21 cellular contexts compared by ENCODE assay signal in the genomic region with DNA sequence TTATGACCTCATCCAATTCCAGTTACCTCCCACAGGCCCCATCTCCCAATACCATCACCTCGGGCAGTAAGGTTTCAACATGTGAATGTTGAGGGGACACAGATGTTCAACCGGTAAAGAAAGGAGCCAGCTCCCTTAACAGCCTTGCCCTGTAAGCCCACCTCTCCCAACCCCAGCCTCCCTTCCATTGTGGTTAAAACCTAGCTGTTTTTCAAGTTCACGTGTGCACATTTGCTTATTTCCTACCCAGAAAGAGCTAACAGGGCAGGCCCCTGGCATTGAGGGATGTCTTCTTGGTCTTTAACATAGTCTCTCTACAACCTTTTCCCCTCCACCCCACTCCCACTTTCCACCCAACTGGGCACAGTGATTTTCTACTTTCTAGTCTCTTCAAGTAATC.
A peak's percentile ranks its signal among the peaks of the same experiment; 100 is the strongest.
DNase-seq lines count a peak whose midpoint lies in the region; ATAC-seq and TF ChIP-seq lines count a peak whose summit lies in the region.
"Had no signal": no experiment of that assay in that cellular context is flagged by ENCODE, and none has a peak within 500 bp of the region (broad histone marks: within the 10 kb centered on the region; RNA-seq: fewer than 3 reads in every experiment).

No MANE protein-coding gene starts in this region.

- H2AFZ ChIP-seq in DND-41 (ENCODE audit: low read depth, low read length), result peak overlapping the region; percentile 53
- H2AFZ ChIP-seq in GM23338, result no peak overlapping the region

- peaks cover 0 to 11% (median 8%) of the 10 kb centered on the region in 4 donors for H3K4me1 Mint-ChIP-seq in CD4-positive, CD25-positive, alpha-beta regulatory T cell
- H3K4me1 Mint-ChIP-seq in GM23338 (no peaks in the 10 kb centered on the region), WTC11 (no peaks in the 10 kb centered on the region)
- H3K4me1 Mint-ChIP-seq in activated T-helper 2 cell treated with anti-CD3 and anti-CD28 coated beads, Interferon-gamma antibody, Interleukin-2, Interleukin-4, amounts not matched to agents 10 μg/mL and 5 μg/mL and 100 μg/mL, durations not matched to agents 14 hours and 24 hours and 36 hours (ENCODE audit: low read depth), result peaks cover 7% of the 10 kb centered on the region

- H3K9me3 ChIP-seq in CD4-positive, CD25-positive, alpha-beta regulatory T cell (ENCODE audit: control insufficient read depth in 2 of 2, low read length in 2 of 2), result peaks cover 12 to 15% of the 10 kb centered on the region in 2 experiments
- H3K9me3 ChIP-seq in DND-41 (ENCODE audit: insufficient read depth, low read length, severe bottlenecking) (peaks cover 17% of the 10 kb centered on the region), KOPT-K1 (ENCODE audit: insufficient read depth, low read length, poor library complexity, severe bottlenecking) (peaks cover 25% of the 10 kb centered on the region), esophagus muscularis mucosa (peaks cover 0 to 19% (median 17%) of the 10 kb centered on the region in 4 donors)
- H3K9me3 ChIP-seq: BE2C had no signal

- POLR2A ChIA-PET in WTC11 (lab: Charles Lee), result no interaction called here

- H3K36me3 ChIP-seq in CD4-positive, CD25-positive, alpha-beta regulatory T cell (ENCODE audit: control insufficient read depth, insufficient read depth, low read length), result no peaks in the 10 kb centered on the region
- no peaks in the 10 kb centered on the region; the same call in 1 of the 2 replicates for H3K36me3 ChIP-seq in DND-41 (ENCODE audit: insufficient read depth, low read length)
- no peaks in the 10 kb centered on the region for H3K36me3 ChIP-seq in KOPT-K1 (ENCODE audit: insufficient read depth, low read length)
- no peaks in the 10 kb centered on the region for H3K36me3 ChIP-seq in esophagus muscularis mucosa
- peaks cover 5% of the 10 kb centered on the region; the same call in 1 of the 2 replicates for H3K36me3 ChIP-seq in GM23338 (ENCODE audit: insufficient read depth)
- H3K36me3 ChIP-seq: BE2C had no signal

- H3K9me3 Mint-ChIP-seq in CD4-positive, CD25-positive, alpha-beta regulatory T cell, result peaks cover 5 to 22% (median 7%) of the 10 kb centered on the region in 7 donors
- H3K9me3 Mint-ChIP-seq in GM23338 (peaks cover 30% of the 10 kb centered on the region), WTC11 (peaks cover 31% of the 10 kb centered on the region)
- H3K9me3 Mint-ChIP-seq in activated T-helper 2 cell treated with anti-CD3 and anti-CD28 coated beads, Interferon-gamma antibody, Interleukin-2, Interleukin-4, amounts not matched to agents 10 μg/mL and 5 μg/mL and 100 μg/mL, durations not matched to agents 14 hours and 24 hours and 36 hours, result peaks cover 16% of the 10 kb centered on the region

- H3K27me3 Mint-ChIP-seq in CD4-positive, CD25-positive, alpha-beta regulatory T cell, result peaks cover 20% of the 10 kb centered on the region
- H3K27me3 Mint-ChIP-seq in GM23338 (ENCODE audit: insufficient read depth, low read depth, poor library complexity) (peaks cover 4% of the 10 kb centered on the region), WTC11 (ENCODE audit: low read depth) (peaks cover 8% of the 10 kb centered on the region)
- H3K27me3 Mint-ChIP-seq in activated T-helper 2 cell treated with anti-CD3 and anti-CD28 coated beads, Interferon-gamma antibody, Interleukin-2, Interleukin-4, amounts not matched to agents 10 μg/mL and 5 μg/mL and 100 μg/mL, durations not matched to agents 14 hours and 24 hours and 36 hours (ENCODE audit: low read depth), result no peaks in the 10 kb centered on the region
- H3K27me3 Mint-ChIP-seq: CD4-positive, alpha-beta memory T cell had no signal

- H3K9me2 ChIP-seq in GM23338 (ENCODE audit: insufficient read depth), result peaks cover 7% of the 10 kb centered on the region; the same call in 1 of the 2 replicates

- peak overlapping the region in 2 of 3 donors; percentile 8 to 60 for H3K27ac Mint-ChIP-seq in CD4-positive, CD25-positive, alpha-beta regulatory T cell
- no peak overlapping the region for H3K27ac Mint-ChIP-seq in GM23338
- no peak overlapping the region for H3K27ac Mint-ChIP-seq in activated T-helper 2 cell treated with anti-CD3 and anti-CD28 coated beads, Interferon-gamma antibody, Interleukin-2, Interleukin-4, amounts not matched to agents 10 μg/mL and 5 μg/mL and 100 μg/mL, durations not matched to agents 14 hours and 24 hours and 36 hours
- no peak overlapping the region for H3K27ac Mint-ChIP-seq in WTC11

- no peak overlapping the region for H3K27ac ChIP-seq in CD4-positive, CD25-positive, alpha-beta regulatory T cell (ENCODE audit: insufficient read depth, low read length, poor library complexity, severe bottlenecking)
- peak overlapping the region; percentile 89 for H3K27ac ChIP-seq in DND-41 (ENCODE audit: low read length)
- H3K27ac ChIP-seq in KOPT-K1 (ENCODE audit: low read depth, low read length, poor library complexity, severe bottlenecking), result peak overlapping the region; percentile 70
- no peak overlapping the region for H3K27ac ChIP-seq in esophagus muscularis mucosa (replicated peaks in 1 of 4)
- H3K27ac ChIP-seq in GM23338 (ENCODE audit: low read depth), result no peak overlapping the region
- H3K27ac ChIP-seq: BLaER1 had no signal

- CTCF ChIA-PET in WTC11 (lab: Charles Lee), result no interaction called here

- no peaks in the 10 kb centered on the region for H3F3A ChIP-seq in GM23338 (replicated peaks; ENCODE audit: low read depth)

- TF ChIP-seq POLR2A in esophagus muscularis mucosa (IDR thresholded peaks at IDR 0.05; ENCODE audit: low read depth), result no peak

- no peak for DNase-seq in CD4-positive, CD25-positive, alpha-beta regulatory T cell
- peak; percentile 67 for DNase-seq in DND-41
- DNase-seq in esophagus muscularis mucosa (ENCODE audit: extremely low spot score), result peak; percentile 90
- DNase-seq in GM23338 (ENCODE audit: low spot score), result no peak
- no peak for DNase-seq in NCI-H2196 (lab: John Stamatoyannopoulos, UW; ENCODE audit: unreplicated experiment)
- no peak for DNase-seq in activated T-helper 2 cell treated with anti-CD3 and anti-CD28 coated beads, Interferon-gamma antibody, Interleukin-2, Interleukin-4, amounts not matched to agents 10 μg/mL and 5 μg/mL and 100 μg/mL, durations not matched to agents 14 hours and 24 hours and 36 hours (ENCODE audit: low spot score)
- DNase-seq in WTC11 (ENCODE audit: low spot score), result no peak
- DNase-seq: 8988T; ACHN; BE2C; C1 segment of cervical spinal cord; CD4-positive, alpha-beta memory T cell; CD8-positive, alpha-beta memory T cell; COR-L47; DMS 273 treated with DMSO at 0.1 percent for 48 hours; DMS153; DMS53; DMS79; GF-D8 had no signal

- peak overlapping the region; percentile 42 for H3K9ac ChIP-seq in DND-41 (ENCODE audit: low read depth, low read length)
- H3K9ac ChIP-seq: BLaER1 had no signal

- 95% methylated on average over 3 of the region's 3 CpGs for WGBS in esophagus muscularis mucosa

- H3K36me3 Mint-ChIP-seq in CD4-positive, CD25-positive, alpha-beta regulatory T cell, result no peaks in the 10 kb centered on the region
- H3K36me3 Mint-ChIP-seq in GM23338 (ENCODE audit: low read depth) (peaks cover 28% of the 10 kb centered on the region), WTC11 (peaks cover 22% of the 10 kb centered on the region)
- no peaks in the 10 kb centered on the region for H3K36me3 Mint-ChIP-seq in activated T-helper 2 cell treated with anti-CD3 and anti-CD28 coated beads, Interferon-gamma antibody, Interleukin-2, Interleukin-4, amounts not matched to agents 10 μg/mL and 5 μg/mL and 100 μg/mL, durations not matched to agents 14 hours and 24 hours and 36 hours (ENCODE audit: low read depth)

- intact Hi-C loops in esophagus muscularis mucosa (cut with DNase I), result no loop called here
- intact Hi-C loops in activated T-helper 2 cell treated with anti-CD3 and anti-CD28 coated beads, Interferon-gamma antibody, Interleukin-2, Interleukin-4, amounts not matched to agents 10 μg/mL and 5 μg/mL and 100 μg/mL, durations not matched to agents 14 hours and 24 hours and 36 hours (cut with micrococcal nuclease), result no loop called here

- no peak overlapping the region for H3K4me3 Mint-ChIP-seq in CD4-positive, CD25-positive, alpha-beta regulatory T cell
- H3K4me3 Mint-ChIP-seq in GM23338 (no peak overlapping the region), WTC11 (no peak overlapping the region)
- no peak overlapping the region for H3K4me3 Mint-ChIP-seq in activated T-helper 2 cell treated with anti-CD3 and anti-CD28 coated beads, Interferon-gamma antibody, Interleukin-2, Interleukin-4, amounts not matched to agents 10 μg/mL and 5 μg/mL and 100 μg/mL, durations not matched to agents 14 hours and 24 hours and 36 hours (ENCODE audit: low read depth)
- H3K4me3 Mint-ChIP-seq: CD4-positive, alpha-beta memory T cell; CD8-positive, alpha-beta memory T cell had no signal

- TF ChIP-seq CTCF in DND-41 (IDR thresholded peaks at IDR 0.05; ENCODE audit: borderline replicate concordance, extremely low read depth, low read length, poor library complexity, severe bottlenecking), result no peak
- TF ChIP-seq CTCF in esophagus muscularis mucosa (IDR thresholded peaks at IDR 0.05), result no peak
- TF ChIP-seq CTCF in GM23338 (conservative IDR thresholded peaks at IDR 0.05; ENCODE audit: low read depth in 2 of 2), result no peak
- TF ChIP-seq CTCF in WTC11 (IDR thresholded peaks at IDR 0.05), result no peak

- no peaks in the 10 kb centered on the region for H3K27me3 ChIP-seq in CD4-positive, CD25-positive, alpha-beta regulatory T cell (ENCODE audit: control insufficient read depth, insufficient read depth, low read length)
- H3K27me3 ChIP-seq in DND-41 (ENCODE audit: insufficient read depth, low read length, poor library complexity), result no peaks in the 10 kb centered on the region
- H3K27me3 ChIP-seq in esophagus muscularis mucosa, result no peaks in the 10 kb centered on the region
- H3K27me3 ChIP-seq in GM23338 (ENCODE audit: insufficient read depth), result no peaks in the 10 kb centered on the region
- H3K27me3 ChIP-seq: BE2C, BLaER1 had no signal

- H3K4me2 ChIP-seq in DND-41 (ENCODE audit: insufficient read depth, low read length) (peak overlapping the region; percentile 37), GM23338 (no peak overlapping the region)
- H3K4me2 ChIP-seq: BLaER1 had no signal

- H3K79me2 ChIP-seq in DND-41 (ENCODE audit: insufficient read depth, low read length) (no peaks in the 10 kb centered on the region), GM23338 (replicated peaks; ENCODE audit: insufficient read depth) (no peaks in the 10 kb centered on the region)

- no peak for TF ChIP-seq EP300 in esophagus muscularis mucosa (IDR thresholded peaks at IDR 0.05)

- no peak overlapping the region for H3K4me3 ChIP-seq in CD4-positive, CD25-positive, alpha-beta regulatory T cell (ENCODE audit: low read depth, low read length)
- H3K4me3 ChIP-seq in DND-41 (ENCODE audit: low read depth in 1 of 2, low read length in 2 of 2), result no peak overlapping the region
- no peak overlapping the region for H3K4me3 ChIP-seq in esophagus muscularis mucosa
- no peak overlapping the region for H3K4me3 ChIP-seq in GM23338
- H3K4me3 ChIP-seq: BLaER1 had no signal

- H3K4me1 ChIP-seq in CD4-positive, CD25-positive, alpha-beta regulatory T cell (ENCODE audit: control insufficient read depth, insufficient read depth, low read length, poor library complexity, severe bottlenecking), result no peaks in the 10 kb centered on the region
- H3K4me1 ChIP-seq in DND-41 (ENCODE audit: insufficient read depth, low read length) (peaks cover 56% of the 10 kb centered on the region), esophagus muscularis mucosa (no peaks in the 10 kb centered on the region), GM23338 (ENCODE audit: insufficient read depth) (no peaks in the 10 kb centered on the region)
- H3K4me1 ChIP-seq: BE2C had no signal

- no peak for ATAC-seq in CD4-positive, CD25-positive, alpha-beta regulatory T cell (ENCODE audit: low read depth in 2 of 2)
- ATAC-seq in DND-41 (ENCODE audit: insufficient read depth, low read depth) (peak; percentile 77), GM23338 (no peak), WTC11 (no peak)

- H4K20me1 ChIP-seq in DND-41 (ENCODE audit: insufficient read depth, low read length) (no peaks in the 10 kb centered on the region), GM23338 (replicated peaks; ENCODE audit: insufficient read depth) (no peaks in the 10 kb centered on the region)
- H4K20me1 ChIP-seq: BLaER1 had no signal

Comparison
In these comparisons a context has a peak if more than half of its experiments do, and no peak if none do; other contexts are left out.
1. DNase-seq: peak in DND-41 (single experiment) and esophagus muscularis mucosa (single experiment); none in CD4-positive, CD25-positive, alpha-beta regulatory T cell (0 of 3), GM23338 (single experiment), NCI-H2196 (single experiment), activated T-helper 2 cell treated with anti-CD3 and anti-CD28 coated beads, Interferon-gamma antibody, Interleukin-2, Interleukin-4, amounts not matched to agents 10 μg/mL and 5 μg/mL and 100 μg/mL, durations not matched to agents 14 hours and 24 hours and 36 hours (single experiment) and WTC11 (single experiment).
2. H3K27ac ChIP-seq: peak in DND-41 (single experiment) and KOPT-K1 (single experiment); none in CD4-positive, CD25-positive, alpha-beta regulatory T cell (single experiment), esophagus muscularis mucosa (0 of 4) and GM23338 (single experiment).
3. H3K27ac Mint-ChIP-seq: peak in CD4-positive, CD25-positive, alpha-beta regulatory T cell (2 of 3); none in GM23338 (single experiment), activated T-helper 2 cell treated with anti-CD3 and anti-CD28 coated beads, Interferon-gamma antibody, Interleukin-2, Interleukin-4, amounts not matched to agents 10 μg/mL and 5 μg/mL and 100 μg/mL, durations not matched to agents 14 hours and 24 hours and 36 hours (single experiment) and WTC11 (single experiment).